Comparison of ENCODE assay signal across 8 cellular contexts in genomic region chr1:23554481-23555224, GRCh38.
DNase-seq lines count a peak whose midpoint lies in the region; ATAC-seq, FAIRE-seq and TF ChIP-seq lines count a peak whose summit lies in the region.

No MANE protein-coding gene starts in this region.

- peaks cover 31% of the 10 kb centered on the region for H3K36me3 ChIP-seq in WERI-Rb-1

- DNase-seq in GM18507 (ENCODE audit: extremely low spot score, insufficient read length, low read depth), result peak; percentile 78
- peak; percentile 94 for DNase-seq in NCI-H2107 (lab: John Stamatoyannopoulos, UW)
- peak; percentile 93 for DNase-seq in WERI-Rb-1
- DNase-seq in T47D (ENCODE audit: low read depth in 1 of 2, low spot score in 1 of 2), result peak; percentile 42 to 90
- DNase-seq in inferior parietal cortex (ENCODE audit: extremely low spot score), result peak; percentile 72
- peak; percentile 69 to 70 for DNase-seq in stimulated activated CD4-positive, alpha-beta T cell treated with anti-CD3 and anti-CD28 coated beads, Interleukin-12 subunit alpha, Interleukin-12 subunit beta, amount 100 ng/mL, for 24 hours (ENCODE audit: low read depth in 2 of 2)

- peak; percentile 45 for ATAC-seq in HG02973 (IDR thresholded peaks at IDR 0.05; ENCODE audit: unreplicated experiment)

- in situ Hi-C loops in T47D (cut with HindIII; ENCODE audit: low pct_unique_long_range_greater_than_20kb, low sequenced_read_pairs), result no loop called here

- H3K27me3 ChIP-seq in WERI-Rb-1 (ENCODE audit: insufficient read depth, low read depth, severe bottlenecking), result no peaks in the 10 kb centered on the region

- H3K27ac ChIP-seq in 22Rv1 (peak overlapping the region; percentile 100), WERI-Rb-1 (peak overlapping the region; percentile 100)

- TF ChIP-seq CTCF in 22Rv1 (IDR thresholded peaks at IDR 0.05), result peak; percentile 59
- peak; percentile 25; the same call in 1 of the 2 replicates for TF ChIP-seq CTCF in WERI-Rb-1 (IDR thresholded peaks at IDR 0.05; ENCODE audit: low read depth, low read length)

- H3K4me3 ChIP-seq in WERI-Rb-1 (ENCODE audit: low read depth, low read length), result peak overlapping the region; percentile 51

- H3K9me3 ChIP-seq in WERI-Rb-1 (ENCODE audit: severe bottlenecking), result no peaks in the 10 kb centered on the region

- peak; percentile 33 for FAIRE-seq in GM18507 (lab: Jason Lieb, UNC)

Comparison
In these comparisons a context has a peak if more than half of its experiments do, and no peak if none do; other contexts are left out.
1. Peak in every context shown above with its lines: DNase-seq, ATAC-seq, H3K4me3 ChIP-seq and H3K27ac ChIP-seq.